25 cellular contexts compared by ENCODE assay signal in genomic region chr15:36429707-36430106, GRCh38.
"Had no signal": no experiment of that assay in that cellular context is flagged by ENCODE, and none has a peak within 500 bp of the region (broad histone marks: within the 10 kb centered on the region; RNA-seq: fewer than 3 reads in every experiment).

No MANE protein-coding gene starts in this region.

- H3K27ac ChIP-seq: esophagus squamous epithelium, left lung, lower lobe of right lung, neural progenitor cell, right lobe of liver, upper lobe of left lung, vagina had no signal

- H3K4me2 ChIP-seq: neural progenitor cell had no signal

- H3K27me3 ChIP-seq: esophagus squamous epithelium, left lung, neural progenitor cell, right lobe of liver, upper lobe of left lung, vagina had no signal

- DNase-seq: activated CD4-positive, alpha-beta memory T cell treated with anti-CD3 and anti-CD28 coated beads for 36 hours; activated CD4-positive, alpha-beta T cell treated with anti-CD3 and anti-CD28 coated beads, Interleukin-2, amount 10 ng/mL, durations not matched to agents 24 days and 14 days; activated CD4-positive, CD25-positive, alpha-beta regulatory T cell treated with anti-CD3 and anti-CD28 coated beads, Interleukin-2, amount 50 U/mL, for 72 hours; activated CD8-positive, alpha-beta memory T cell treated with anti-CD3 and anti-CD28 coated beads, Interleukin-2, amount 50 U/mL, for 48 hours; activated T-cell treated with anti-CD3 and anti-CD28 coated beads, Interleukin-2, amount 50 U/mL, for 24 hours; aorta; esophagus squamous epithelium; foreskin melanocyte; left lung; lower lobe of right lung; mesenchymal stem cell; natural killer cell; occipital lobe; posterior cingulate gyrus; right lobe of liver; stimulated activated CD4-positive, alpha-beta T cell treated with anti-CD3 and anti-CD28 coated beads, Interleukin-12 subunit alpha, Interleukin-12 subunit beta, amount 100 ng/mL, for 4 hours; stimulated activated CD4-positive, alpha-beta T cell treated with anti-CD3 and anti-CD28 coated beads, Interleukin-4, amount 100 ng/mL, for 24 hours; stimulated activated naive CD8-positive, alpha-beta T cell treated with anti-CD3 and anti-CD28 coated beads, Interleukin-15, amount 100 ng/mL, for 72 hours; substantia nigra; T-helper 2 cell; upper lobe of left lung had no signal

- H3K9ac ChIP-seq: neural progenitor cell had no signal

- H3K9me3 ChIP-seq: esophagus squamous epithelium, left lung, lower lobe of right lung, right lobe of liver, upper lobe of left lung, vagina had no signal

- ATAC-seq: activated T-helper 17 cell treated with anti-CD3 and anti-CD28 coated beads, Interleukin-2, amount 50 U/mL, for 72 hours; left lung; lower lobe of right lung; natural killer cell; right lobe of liver; stimulated activated effector memory CD8-positive, alpha-beta T cell treated with anti-CD3 and anti-CD28 coated beads, Interleukin-12 subunit alpha, Interleukin-12 subunit beta, amount 100 ng/mL, for 72 hours; stimulated activated naive CD8-positive, alpha-beta T cell treated with anti-CD3 and anti-CD28 coated beads, Interleukin-15, amount 100 ng/mL, for 72 hours had no signal

- H2AFZ ChIP-seq: neural progenitor cell had no signal

- H3K4me3 ChIP-seq: esophagus squamous epithelium, left lung, lower lobe of right lung, neural progenitor cell, right lobe of liver, upper lobe of left lung, vagina had no signal

- H3K4me1 ChIP-seq: esophagus squamous epithelium, left lung, lower lobe of right lung, neural progenitor cell, right lobe of liver, upper lobe of left lung, vagina had no signal

- H3K36me3 ChIP-seq: esophagus squamous epithelium, left lung, lower lobe of right lung, neural progenitor cell, right lobe of liver, upper lobe of left lung, vagina had no signal
